In genomic region chr1:93353286-93353685, GRCh38 we compare ENCODE assay signal across 15 cellular contexts. TPM values are rescaled to one million over a fixed set of nuclear protein-coding genes. Genes with fewer than 3 reads are reported as not detected.
DNase-seq lines count a peak whose midpoint lies in the region; ATAC-seq and TF ChIP-seq lines count a peak whose summit lies in the region.
"Had no signal": no experiment of that assay in that cellular context is flagged by ENCODE, and none has a peak within 500 bp of the region (broad histone marks: within the 10 kb centered on the region; RNA-seq: fewer than 3 reads in every experiment).

No MANE protein-coding gene starts in this region.

- H3K4me2 ChIP-seq in SK-N-SH, result peak overlapping the region; percentile 49; the same call in 1 of the 2 replicates
- no peak overlapping the region for H3K4me2 ChIP-seq in fibroblast of lung (ENCODE audit: extremely low read depth, insufficient read depth, low read length)
- H3K4me2 ChIP-seq: KMS-11 had no signal

- H3K9ac ChIP-seq in SK-N-SH, result no peak overlapping the region; the same call in 1 of the 2 replicates
- no peak overlapping the region for H3K9ac ChIP-seq in fibroblast of lung (ENCODE audit: insufficient read depth, low read length)
- H3K9ac ChIP-seq: KMS-11, parathyroid adenoma had no signal

- no peaks in the 10 kb centered on the region for H3K9me3 ChIP-seq in SK-N-SH
- no peaks in the 10 kb centered on the region for H3K9me3 ChIP-seq in fibroblast of lung (ENCODE audit: control insufficient read depth, insufficient read depth, low read depth, low read length)
- H3K9me3 ChIP-seq in testis, result no peaks in the 10 kb centered on the region

- CTCF ChIA-PET in SK-N-SH (lab: Yijun Ruan, JAX), result interaction anchor here (1.5 kb wide), 1 partner anchor 461 kb away, joined by 3 read pairs; no protein-coding TSS in a partner anchor

- peaks cover 27% of the 10 kb centered on the region for H3F3A ChIP-seq in SK-N-SH (replicated peaks; ENCODE audit: insufficient read depth)

- no peak for DNase-seq in activated T-cell treated with anti-CD3 and anti-CD28 coated beads, Interleukin-2, amount 50 U/mL, for 24 hours
- DNase-seq in activated T-cell treated with anti-CD3 and anti-CD28 coated beads, Interleukin-2, amount 50 U/mL, for 4 hours, result no peak
- DNase-seq in SK-N-SH (no peak), fibroblast of lung (ENCODE audit: low read depth in 2 of 2) (peak in 1 of 2 donors; percentile 33), stromal cell of bone marrow (ENCODE audit: low read depth) (peak; percentile 8), testis (no peak), CD1c-positive myeloid dendritic cell (ENCODE audit: extremely low spot score) (no peak)
- DNase-seq: activated naive CD8-positive, alpha-beta T cell treated with anti-CD3 and anti-CD28 coated beads for 36 hours; NCI-H1694; NCI-H69; stimulated activated CD4-positive, alpha-beta T cell treated with anti-CD3 and anti-CD28 coated beads, Interleukin-15, amount 100 ng/mL, for 24 hours; trophoblast cell had no signal

- TF ChIP-seq CTCF in SK-N-SH (IDR thresholded peaks at IDR 0.05) (no peak), fibroblast of lung (conservative IDR thresholded peaks at IDR 0.05 in 1 of 2, IDR thresholded peaks at IDR 0.05 in 1 of 2; ENCODE audit: low read depth in 1 of 2, low read length in 2 of 2) (no peak), testis (IDR thresholded peaks at IDR 0.05) (no peak)

- no peaks in the 10 kb centered on the region for H3K9me3 Mint-ChIP-seq in activated T-cell treated with anti-CD3 and anti-CD28 coated beads, Interleukin-2, amount 50 U/mL, for 24 hours
- H3K9me3 Mint-ChIP-seq in activated T-cell treated with anti-CD3 and anti-CD28 coated beads, Interleukin-2, amount 50 U/mL, for 4 hours, result no peaks in the 10 kb centered on the region
- H3K9me3 Mint-ChIP-seq: activated naive CD8-positive, alpha-beta T cell treated with anti-CD3 and anti-CD28 coated beads for 36 hours had no signal

- peaks cover 51 to 70% of the 10 kb centered on the region in 2 experiments for H3K36me3 ChIP-seq in SK-N-SH (replicated peaks in 1 of 2; ENCODE audit: control insufficient read depth in 1 of 2, insufficient read depth in 2 of 2, low read length in 1 of 2)
- H3K36me3 ChIP-seq in fibroblast of lung (ENCODE audit: control insufficient read depth, insufficient read depth, low read length), result peaks cover 6% of the 10 kb centered on the region
- no peaks in the 10 kb centered on the region for H3K36me3 ChIP-seq in testis (ENCODE audit: low read depth, missing control alignments)

- H3K27me3 Mint-ChIP-seq in activated T-cell treated with anti-CD3 and anti-CD28 coated beads, Interleukin-2, amount 50 U/mL, for 24 hours, result no peaks in the 10 kb centered on the region
- H3K27me3 Mint-ChIP-seq in activated T-cell treated with anti-CD3 and anti-CD28 coated beads, Interleukin-2, amount 50 U/mL, for 4 hours (ENCODE audit: low read depth), result no peaks in the 10 kb centered on the region
- H3K27me3 Mint-ChIP-seq: activated naive CD8-positive, alpha-beta T cell treated with anti-CD3 and anti-CD28 coated beads for 36 hours had no signal

- WGBS in SK-N-SH (ENCODE audit: low lambda C conversion rate), result 80% methylated on average over 1 of the region's 1 CpG
- WGBS in testis, 2 donors, result 26 to 45% methylated on average over 1 of the region's 1 CpG

- intact Hi-C loops in testis (cut with DNase I; ENCODE audit: low total_unique reads), result no loop called here

- 0 out of 4 replicates have a peak overlapping the region, but pooled peaks of 1 of the 2 experiments have one; percentile 12 for H3K4me3 ChIP-seq in SK-N-SH (ENCODE audit: low read depth in 2 of 2, low read length in 1 of 2)
- no peak overlapping the region for H3K4me3 ChIP-seq in fibroblast of lung (replicated peaks in 1 of 4; ENCODE audit: control extremely low read depth in 1 of 4, insufficient read depth in 1 of 4, low read depth in 3 of 4, low read length in 4 of 4)
- no peak overlapping the region for H3K4me3 ChIP-seq in testis

- H3K79me2 ChIP-seq in SK-N-SH (ENCODE audit: insufficient read depth) (peaks cover 100% of the 10 kb centered on the region), fibroblast of lung (ENCODE audit: control insufficient read depth, insufficient read depth, low read length) (peaks cover 84% of the 10 kb centered on the region)

- ATAC-seq in activated T-cell treated with anti-CD3 and anti-CD28 coated beads, Interleukin-2, amount 50 U/mL, for 4 hours, result no peak
- ATAC-seq in GM18505 (IDR thresholded peaks at IDR 0.05; ENCODE audit: unreplicated experiment), result no peak

- H3K27me3 ChIP-seq in SK-N-SH (ENCODE audit: insufficient read depth), result no peaks in the 10 kb centered on the region
- H3K27me3 ChIP-seq in fibroblast of lung (ENCODE audit: control insufficient read depth, insufficient read depth, low read length), result no peaks in the 10 kb centered on the region
- H3K27me3 ChIP-seq in testis, result no peaks in the 10 kb centered on the region

- no peaks in the 10 kb centered on the region for H3K9me2 ChIP-seq in SK-N-SH

- H4K20me1 ChIP-seq in SK-N-SH (ENCODE audit: insufficient read depth) (peaks cover 25% of the 10 kb centered on the region), fibroblast of lung (ENCODE audit: control insufficient read depth, extremely low read depth, insufficient read depth, low read length) (no peaks in the 10 kb centered on the region)

- no peak overlapping the region for H3K4me3 Mint-ChIP-seq in activated T-cell treated with anti-CD3 and anti-CD28 coated beads, Interleukin-2, amount 50 U/mL, for 24 hours
- H3K4me3 Mint-ChIP-seq in activated T-cell treated with anti-CD3 and anti-CD28 coated beads, Interleukin-2, amount 50 U/mL, for 4 hours, result no peak overlapping the region
- H3K4me3 Mint-ChIP-seq: activated naive CD8-positive, alpha-beta T cell treated with anti-CD3 and anti-CD28 coated beads for 36 hours had no signal

- no peak for TF ChIP-seq EP300 in SK-N-SH (IDR thresholded peaks at IDR 0.05; ENCODE audit: borderline replicate concordance in 1 of 2, low read depth in 1 of 2, low read length in 1 of 2)

- H2AFZ ChIP-seq in SK-N-SH (ENCODE audit: low read depth) (no peak overlapping the region), fibroblast of lung (ENCODE audit: low read length) (no peak overlapping the region)
- H2AFZ ChIP-seq: parathyroid adenoma had no signal

- H3K27ac Mint-ChIP-seq in activated T-cell treated with anti-CD3 and anti-CD28 coated beads, Interleukin-2, amount 50 U/mL, for 24 hours, result peak overlapping the region; percentile 81
- H3K27ac Mint-ChIP-seq: activated naive CD8-positive, alpha-beta T cell treated with anti-CD3 and anti-CD28 coated beads for 36 hours had no signal

- peak overlapping the region; percentile 75 to 82 for H3K27ac ChIP-seq in SK-N-SH (ENCODE audit: low read depth in 2 of 2, low read length in 1 of 2)
- H3K27ac ChIP-seq in fibroblast of lung (ENCODE audit: insufficient read depth, low read length), result peak overlapping the region; percentile 2
- H3K27ac ChIP-seq in testis, result peak overlapping the region in 1 of 2 donors; percentile 38
- H3K27ac ChIP-seq: KMS-11, parathyroid adenoma had no signal

- peaks cover 9 to 35% of the 10 kb centered on the region in 2 experiments for H3K4me1 ChIP-seq in SK-N-SH (ENCODE audit: control insufficient read depth in 1 of 2, insufficient read depth in 2 of 2, low read depth in 1 of 2, low read length in 1 of 2)
- peaks cover 5% of the 10 kb centered on the region for H3K4me1 ChIP-seq in fibroblast of lung (ENCODE audit: control insufficient read depth, extremely low read depth, insufficient read depth, low read length)
- peaks cover 11% of the 10 kb centered on the region for H3K4me1 ChIP-seq in testis
- H3K4me1 ChIP-seq: parathyroid adenoma had no signal

- peaks cover 84% of the 10 kb centered on the region for H3K36me3 Mint-ChIP-seq in activated T-cell treated with anti-CD3 and anti-CD28 coated beads, Interleukin-2, amount 50 U/mL, for 24 hours (ENCODE audit: low read depth)
- peaks cover 30% of the 10 kb centered on the region for H3K36me3 Mint-ChIP-seq in activated T-cell treated with anti-CD3 and anti-CD28 coated beads, Interleukin-2, amount 50 U/mL, for 4 hours (ENCODE audit: insufficient read depth)

- TF ChIP-seq POLR2A in testis (IDR thresholded peaks at IDR 0.05) (no peak), GM18505 (IDR thresholded peaks at IDR 0.05; ENCODE audit: borderline replicate concordance, extremely low read depth, insufficient read depth, insufficient read length) (no peak)

- POLR2A ChIA-PET in SK-N-SH (lab: Yijun Ruan, JAX), result no interaction called here

- H3K4me1 Mint-ChIP-seq in activated T-cell treated with anti-CD3 and anti-CD28 coated beads, Interleukin-2, amount 50 U/mL, for 24 hours (ENCODE audit: low read depth), result peaks cover 67% of the 10 kb centered on the region
- H3K4me1 Mint-ChIP-seq in activated T-cell treated with anti-CD3 and anti-CD28 coated beads, Interleukin-2, amount 50 U/mL, for 4 hours (ENCODE audit: low read depth), result peaks cover 61% of the 10 kb centered on the region

- TF ChIP-seq RAD21 in SK-N-SH (IDR thresholded peaks at IDR 0.05; ENCODE audit: low read length), result no peak

TF ChIP-seq in SK-N-SH, 30 proteins besides CTCF, POLR2A, EP300 and RAD21 (continues in another document):
- no peak for TF ChIP-seq YY1 (IDR thresholded peaks at IDR 0.05; ENCODE audit: low read depth)
- no peak for TF ChIP-seq TEAD4 (IDR thresholded peaks at IDR 0.05; ENCODE audit: borderline replicate concordance, insufficient read depth)
- TF ChIP-seq RCOR1 (IDR thresholded peaks at IDR 0.05; ENCODE audit: low read length), result no peak
- no peak for TF ChIP-seq MXI1 (IDR thresholded peaks at IDR 0.05; ENCODE audit: low read depth, low read length)
- no peak for TF ChIP-seq TAF1 (IDR thresholded peaks at IDR 0.05; ENCODE audit: borderline replicate concordance, low read depth, low read length)
- TF ChIP-seq NFIC (IDR thresholded peaks at IDR 0.05; ENCODE audit: borderline replicate concordance), result no peak
- no peak for TF ChIP-seq EZH2phosphoT487 (IDR thresholded peaks at IDR 0.05; ENCODE audit: borderline replicate concordance, low read depth)
- no peak for TF ChIP-seq RXRA (IDR thresholded peaks at IDR 0.05; ENCODE audit: borderline replicate concordance, low read depth)
- TF ChIP-seq SMC3 (IDR thresholded peaks at IDR 0.05; ENCODE audit: low read depth, low read length), result no peak
- no peak for TF ChIP-seq NRF1 (IDR thresholded peaks at IDR 0.05; ENCODE audit: low read depth, low read length)

RNA-seq across cellular contexts. Expression of gene DR1, which starts 7.6 kb away (rescaled TPM):
- 10 to 100 TPM; 91.9 to 99.5 (median 93.3) TPM for total RNA-seq in activated T-cell treated with anti-CD3 and anti-CD28 coated beads, Interleukin-2, amount 50 U/mL, for 4 hours
- polyA plus RNA-seq in SK-N-SH (2012; rRNA removed) (12.8 and 17.5 TPM in 2 replicates), fibroblast of lung (40.4 and 41.2 TPM in 2 replicates), testis (ENCODE audit: insufficient read depth, low read depth, low replicate concordance) (133 TPM)
- 21.4 and 23.5 TPM in 2 replicates for polyA plus RNA-seq in SK-N-SH (2012; cell fraction: cytosol; rRNA removed)
- 4.1 and 8.2 TPM in 2 replicates for polyA plus RNA-seq in SK-N-SH (2012; cell fraction: nucleus; rRNA removed)
- total RNA-seq in fibroblast of lung (17.2 and 35.0 TPM in 2 replicates), testis (10 to 100 TPM; 56.0 to 62.1 TPM)
- polyA plus RNA-seq in fibroblast of lung (2012), result 38.6 and 42.7 TPM in 2 replicates
- 7.3 and 17.3 TPM in 2 replicates for polyA minus RNA-seq in fibroblast of lung (ENCODE audit: low replicate concordance)
